Comparison of ENCODE assay signal across 1 cellular context in the genomic region with DNA sequence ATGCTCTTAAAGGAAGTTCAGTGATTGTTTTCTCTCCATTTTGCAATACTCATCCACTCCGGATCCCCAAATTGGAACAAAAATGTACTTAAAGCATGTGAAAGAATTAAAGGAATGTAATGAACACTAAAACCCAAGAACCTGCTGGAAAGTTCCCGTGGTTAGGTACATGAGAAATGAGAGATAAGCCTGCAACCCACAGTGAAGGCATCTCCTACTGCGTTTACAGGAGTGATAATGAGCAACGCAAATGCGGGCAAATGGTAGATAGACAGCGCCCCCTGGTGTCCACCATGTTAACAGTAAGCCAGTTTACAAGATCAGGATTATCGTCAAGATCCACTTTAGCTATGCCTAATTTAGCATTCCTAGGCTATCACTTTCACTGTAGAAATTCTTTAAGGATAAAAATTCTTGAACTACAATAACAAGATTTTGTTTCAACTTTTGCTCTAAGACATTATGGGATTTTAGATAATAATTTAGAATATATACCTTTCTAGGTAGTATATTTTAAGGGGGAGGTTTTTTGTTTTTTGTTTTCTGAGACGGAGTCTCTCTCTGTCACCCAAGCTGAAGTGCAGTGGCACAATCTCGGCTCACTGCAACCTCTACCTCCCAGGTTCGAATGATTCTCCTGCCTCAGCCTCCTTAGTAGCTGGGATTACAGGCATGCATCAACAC.
A peak's percentile ranks its signal among the peaks of the same experiment; 100 is the strongest.
TF ChIP-seq lines count a peak whose summit lies in the region.

No MANE protein-coding gene starts in this region.

TF ChIP-seq in K562, 482 proteins besides CTCF, POLR2A, EP300 and RAD21 (continued from another document and continues in another):
- TF ChIP-seq, protein P1, sequence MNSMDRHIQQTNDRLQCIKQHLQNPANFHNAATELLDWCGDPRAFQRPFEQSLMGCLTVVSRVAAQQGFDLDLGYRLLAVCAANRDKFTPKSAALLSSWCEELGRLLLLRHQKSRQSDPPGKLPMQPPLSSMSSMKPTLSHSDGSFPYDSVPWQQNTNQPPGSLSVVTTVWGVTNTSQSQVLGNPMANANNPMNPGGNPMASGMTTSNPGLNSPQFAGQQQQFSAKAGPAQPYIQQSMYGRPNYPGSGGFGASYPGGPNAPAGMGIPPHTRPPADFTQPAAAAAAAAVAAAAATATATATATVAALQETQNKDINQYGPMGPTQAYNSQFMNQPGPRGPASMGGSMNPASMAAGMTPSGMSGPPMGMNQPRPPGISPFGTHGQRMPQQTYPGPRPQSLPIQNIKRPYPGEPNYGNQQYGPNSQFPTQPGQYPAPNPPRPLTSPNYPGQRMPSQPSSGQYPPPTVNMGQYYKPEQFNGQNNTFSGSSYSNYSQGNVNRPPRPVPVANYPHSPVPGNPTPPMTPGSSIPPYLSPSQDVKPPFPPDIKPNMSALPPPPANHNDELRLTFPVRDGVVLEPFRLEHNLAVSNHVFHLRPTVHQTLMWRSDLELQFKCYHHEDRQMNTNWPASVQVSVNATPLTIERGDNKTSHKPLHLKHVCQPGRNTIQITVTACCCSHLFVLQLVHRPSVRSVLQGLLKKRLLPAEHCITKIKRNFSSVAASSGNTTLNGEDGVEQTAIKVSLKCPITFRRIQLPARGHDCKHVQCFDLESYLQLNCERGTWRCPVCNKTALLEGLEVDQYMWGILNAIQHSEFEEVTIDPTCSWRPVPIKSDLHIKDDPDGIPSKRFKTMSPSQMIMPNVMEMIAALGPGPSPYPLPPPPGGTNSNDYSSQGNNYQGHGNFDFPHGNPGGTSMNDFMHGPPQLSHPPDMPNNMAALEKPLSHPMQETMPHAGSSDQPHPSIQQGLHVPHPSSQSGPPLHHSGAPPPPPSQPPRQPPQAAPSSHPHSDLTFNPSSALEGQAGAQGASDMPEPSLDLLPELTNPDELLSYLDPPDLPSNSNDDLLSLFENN (IDR thresholded peaks at IDR 0.05; ENCODE audit: low read depth in 2 of 2, low read length in 2 of 2): no peak
- TF ChIP-seq, protein P2, sequence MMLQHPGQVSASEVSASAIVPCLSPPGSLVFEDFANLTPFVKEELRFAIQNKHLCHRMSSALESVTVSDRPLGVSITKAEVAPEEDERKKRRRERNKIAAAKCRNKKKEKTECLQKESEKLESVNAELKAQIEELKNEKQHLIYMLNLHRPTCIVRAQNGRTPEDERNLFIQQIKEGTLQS (IDR thresholded peaks at IDR 0.05): no peak
- TF ChIP-seq, protein P2 (CRISPR knock-in tag; conservative IDR thresholded peaks at IDR 0.05): 0 out of 2 replicates have a peak, but pooled peaks have one; percentile 45
- TF ChIP-seq TAF7 (tag; IDR thresholded peaks at IDR 0.05) (no peak), PTRF (tag; IDR thresholded peaks at IDR 0.05) (no peak), LEF1 (IDR thresholded peaks at IDR 0.05) (no peak), NR4A1 (CRISPR knock-in tag; IDR thresholded peaks at IDR 0.05) (no peak), NR4A1 (tag; IDR thresholded peaks at IDR 0.05) (no peak), ZNF584 (CRISPR knock-in tag; IDR thresholded peaks at IDR 0.05; ENCODE audit: low read depth) (no peak), RHOXF2B (CRISPR knock-in tag; conservative IDR thresholded peaks at IDR 0.05) (no peak), NFYB (IDR thresholded peaks at IDR 0.05; ENCODE audit: extremely low read depth, insufficient read length) (no peak), MCM5 (IDR thresholded peaks at IDR 0.05; ENCODE audit: low read depth) (no peak), NR1H2 (CRISPR knock-in tag; IDR thresholded peaks at IDR 0.05) (no peak), BRD4 (IDR thresholded peaks at IDR 0.05) (no peak), CHD2 (IDR thresholded peaks at IDR 0.05; ENCODE audit: low read depth, low read length) (no peak), GATAD2A (IDR thresholded peaks at IDR 0.05) (no peak), ZNF408 (CRISPR knock-in tag; IDR thresholded peaks at IDR 0.05; ENCODE audit: low read depth) (no peak), NFIX (CRISPR knock-in tag; IDR thresholded peaks at IDR 0.05; ENCODE audit: low read depth) (no peak), ZC3H8 (IDR thresholded peaks at IDR 0.05) (no peak), EHMT2 (IDR thresholded peaks at IDR 0.05) (no peak), ZBED1 (IDR thresholded peaks at IDR 0.05) (no peak), HDAC1 (IDR thresholded peaks at IDR 0.05) (peak in 1 of 2 experiments; percentile 9; a peak in 1 of 4 replicates), RBM34 (IDR thresholded peaks at IDR 0.05; ENCODE audit: borderline replicate concordance, insufficient read depth, low read length) (no peak), PTBP1 (IDR thresholded peaks at IDR 0.05; ENCODE audit: low read depth, low read length) (no peak), MAFG (tag; conservative IDR thresholded peaks at IDR 0.05) (no peak), EGR1 (conservative IDR thresholded peaks at IDR 0.05) (no peak), C11orf30 (IDR thresholded peaks at IDR 0.05; ENCODE audit: low read depth) (no peak), ZBTB1 (CRISPR knock-in tag; IDR thresholded peaks at IDR 0.05; ENCODE audit: borderline replicate concordance, low read depth) (no peak), MCM3 (IDR thresholded peaks at IDR 0.05) (no peak), HMG20A (CRISPR knock-in tag; conservative IDR thresholded peaks at IDR 0.05) (no peak), ZNF780A (CRISPR knock-in tag; IDR thresholded peaks at IDR 0.05) (no peak), POLR3A (IDR thresholded peaks at IDR 0.05; ENCODE audit: borderline replicate concordance, extremely low read depth, insufficient read depth, insufficient read length) (no peak), TEAD4 (IDR thresholded peaks at IDR 0.05; ENCODE audit: low read length) (peak; percentile 57), TEAD4 (CRISPR knock-in tag; IDR thresholded peaks at IDR 0.05; ENCODE audit: borderline replicate concordance) (no peak), RBFOX2 (IDR thresholded peaks at IDR 0.05; ENCODE audit: low read depth, low read length) (no peak), RCOR1 (IDR thresholded peaks at IDR 0.05; ENCODE audit: borderline replicate concordance in 1 of 2, low read depth in 2 of 2, low read length in 2 of 2) (peak in 1 of 2 experiments; percentile 72; a peak in 1 of 4 replicates), MBD2 (IDR thresholded peaks at IDR 0.05; ENCODE audit: borderline replicate concordance, low read depth) (no peak), ZNF75A (CRISPR knock-in tag; IDR thresholded peaks at IDR 0.05) (no peak), DPF2 (IDR thresholded peaks at IDR 0.05) (peak; percentile 67), SAFB (IDR thresholded peaks at IDR 0.05; ENCODE audit: borderline replicate concordance, low read depth, low read length) (no peak), ARID2 (IDR thresholded peaks at IDR 0.05) (peak; percentile 69), HDAC3 (IDR thresholded peaks at IDR 0.05; ENCODE audit: borderline replicate concordance, partially characterized antibody) (no peak), MTA2 (IDR thresholded peaks at IDR 0.05; ENCODE audit: low read depth) (no peak), NCOA1 (IDR thresholded peaks at IDR 0.05; ENCODE audit: low read depth) (no peak), FOXJ2 (tag; IDR thresholded peaks at IDR 0.05) (no peak), CREM (IDR thresholded peaks at IDR 0.05; ENCODE audit: low read depth) (peak; percentile 70; the same call in 1 of the 2 replicates)
- TF ChIP-seq, protein P3, sequence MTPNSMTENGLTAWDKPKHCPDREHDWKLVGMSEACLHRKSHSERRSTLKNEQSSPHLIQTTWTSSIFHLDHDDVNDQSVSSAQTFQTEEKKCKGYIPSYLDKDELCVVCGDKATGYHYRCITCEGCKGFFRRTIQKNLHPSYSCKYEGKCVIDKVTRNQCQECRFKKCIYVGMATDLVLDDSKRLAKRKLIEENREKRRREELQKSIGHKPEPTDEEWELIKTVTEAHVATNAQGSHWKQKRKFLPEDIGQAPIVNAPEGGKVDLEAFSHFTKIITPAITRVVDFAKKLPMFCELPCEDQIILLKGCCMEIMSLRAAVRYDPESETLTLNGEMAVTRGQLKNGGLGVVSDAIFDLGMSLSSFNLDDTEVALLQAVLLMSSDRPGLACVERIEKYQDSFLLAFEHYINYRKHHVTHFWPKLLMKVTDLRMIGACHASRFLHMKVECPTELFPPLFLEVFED (CRISPR knock-in tag; conservative IDR thresholded peaks at IDR 0.05): no peak
- TF ChIP-seq, protein P4, sequence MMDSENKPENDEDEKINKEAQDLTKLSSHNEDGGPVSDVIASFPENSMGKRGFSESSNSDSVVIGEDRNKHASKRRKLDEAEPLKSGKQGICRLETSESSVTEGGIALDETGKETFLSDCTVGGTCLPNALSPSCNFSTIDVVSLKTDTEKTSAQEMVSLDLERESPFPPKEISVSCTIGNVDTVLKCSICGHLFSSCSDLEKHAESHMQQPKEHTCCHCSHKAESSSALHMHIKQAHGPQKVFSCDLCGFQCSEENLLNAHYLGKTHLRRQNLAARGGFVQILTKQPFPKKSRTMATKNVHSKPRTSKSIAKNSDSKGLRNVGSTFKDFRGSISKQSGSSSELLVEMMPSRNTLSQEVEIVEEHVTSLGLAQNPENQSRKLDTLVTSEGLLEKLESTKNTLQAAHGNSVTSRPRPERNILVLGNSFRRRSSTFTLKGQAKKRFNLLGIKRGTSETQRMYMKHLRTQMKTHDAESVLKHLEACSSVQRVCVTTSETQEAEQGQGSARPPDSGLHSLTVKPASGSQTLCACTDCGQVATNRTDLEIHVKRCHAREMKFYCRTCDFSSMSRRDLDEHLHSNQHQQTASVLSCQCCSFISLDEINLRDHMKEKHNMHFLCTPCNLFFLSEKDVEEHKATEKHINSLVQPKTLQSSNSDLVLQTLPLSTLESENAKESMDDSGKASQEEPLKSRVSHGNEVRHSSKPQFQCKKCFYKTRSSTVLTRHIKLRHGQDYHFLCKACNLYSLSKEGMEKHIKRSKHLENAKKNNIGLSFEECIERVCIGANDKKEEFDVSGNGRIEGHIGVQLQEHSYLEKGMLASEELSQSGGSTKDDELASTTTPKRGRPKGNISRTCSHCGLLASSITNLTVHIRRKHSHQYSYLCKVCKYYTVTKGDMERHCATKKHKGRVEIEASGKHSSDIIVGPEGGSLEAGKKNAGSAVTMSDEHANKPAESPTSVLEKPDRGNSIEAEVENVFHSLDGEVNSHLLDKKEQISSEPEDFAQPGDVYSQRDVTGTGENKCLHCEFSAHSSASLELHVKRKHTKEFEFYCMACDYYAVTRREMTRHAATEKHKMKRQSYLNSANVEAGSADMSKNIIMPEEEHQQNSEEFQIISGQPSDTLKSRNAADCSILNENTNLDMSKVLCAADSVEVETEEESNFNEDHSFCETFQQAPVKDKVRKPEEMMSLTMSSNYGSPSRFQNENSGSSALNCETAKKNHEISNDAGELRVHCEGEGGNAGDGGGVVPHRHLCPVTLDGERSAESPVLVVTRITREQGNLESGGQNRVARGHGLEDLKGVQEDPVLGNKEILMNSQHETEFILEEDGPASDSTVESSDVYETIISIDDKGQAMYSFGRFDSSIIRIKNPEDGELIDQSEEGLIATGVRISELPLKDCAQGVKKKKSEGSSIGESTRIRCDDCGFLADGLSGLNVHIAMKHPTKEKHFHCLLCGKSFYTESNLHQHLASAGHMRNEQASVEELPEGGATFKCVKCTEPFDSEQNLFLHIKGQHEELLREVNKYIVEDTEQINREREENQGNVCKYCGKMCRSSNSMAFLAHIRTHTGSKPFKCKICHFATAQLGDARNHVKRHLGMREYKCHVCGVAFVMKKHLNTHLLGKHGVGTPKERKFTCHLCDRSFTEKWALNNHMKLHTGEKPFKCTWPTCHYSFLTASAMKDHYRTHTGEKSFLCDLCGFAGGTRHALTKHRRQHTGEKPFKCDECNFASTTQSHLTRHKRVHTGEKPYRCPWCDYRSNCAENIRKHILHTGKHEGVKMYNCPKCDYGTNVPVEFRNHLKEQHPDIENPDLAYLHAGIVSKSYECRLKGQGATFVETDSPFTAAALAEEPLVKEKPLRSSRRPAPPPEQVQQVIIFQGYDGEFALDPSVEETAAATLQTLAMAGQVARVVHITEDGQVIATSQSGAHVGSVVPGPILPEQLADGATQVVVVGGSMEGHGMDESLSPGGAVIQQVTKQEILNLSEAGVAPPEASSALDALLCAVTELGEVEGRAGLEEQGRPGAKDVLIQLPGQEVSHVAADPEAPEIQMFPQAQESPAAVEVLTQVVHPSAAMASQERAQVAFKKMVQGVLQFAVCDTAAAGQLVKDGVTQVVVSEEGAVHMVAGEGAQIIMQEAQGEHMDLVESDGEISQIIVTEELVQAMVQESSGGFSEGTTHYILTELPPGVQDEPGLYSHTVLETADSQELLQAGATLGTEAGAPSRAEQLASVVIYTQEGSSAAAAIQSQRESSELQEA (IDR thresholded peaks at IDR 0.05; ENCODE audit: low read depth): no peak
- TF ChIP-seq, protein P5, sequence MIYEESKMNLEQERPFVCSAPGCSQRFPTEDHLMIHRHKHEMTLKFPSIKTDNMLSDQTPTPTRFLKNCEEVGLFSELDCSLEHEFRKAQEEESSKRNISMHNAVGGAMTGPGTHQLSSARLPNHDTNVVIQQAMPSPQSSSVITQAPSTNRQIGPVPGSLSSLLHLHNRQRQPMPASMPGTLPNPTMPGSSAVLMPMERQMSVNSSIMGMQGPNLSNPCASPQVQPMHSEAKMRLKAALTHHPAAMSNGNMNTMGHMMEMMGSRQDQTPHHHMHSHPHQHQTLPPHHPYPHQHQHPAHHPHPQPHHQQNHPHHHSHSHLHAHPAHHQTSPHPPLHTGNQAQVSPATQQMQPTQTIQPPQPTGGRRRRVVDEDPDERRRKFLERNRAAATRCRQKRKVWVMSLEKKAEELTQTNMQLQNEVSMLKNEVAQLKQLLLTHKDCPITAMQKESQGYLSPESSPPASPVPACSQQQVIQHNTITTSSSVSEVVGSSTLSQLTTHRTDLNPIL (CRISPR knock-in tag; IDR thresholded peaks at IDR 0.05): no peak
- TF ChIP-seq, protein P6, sequence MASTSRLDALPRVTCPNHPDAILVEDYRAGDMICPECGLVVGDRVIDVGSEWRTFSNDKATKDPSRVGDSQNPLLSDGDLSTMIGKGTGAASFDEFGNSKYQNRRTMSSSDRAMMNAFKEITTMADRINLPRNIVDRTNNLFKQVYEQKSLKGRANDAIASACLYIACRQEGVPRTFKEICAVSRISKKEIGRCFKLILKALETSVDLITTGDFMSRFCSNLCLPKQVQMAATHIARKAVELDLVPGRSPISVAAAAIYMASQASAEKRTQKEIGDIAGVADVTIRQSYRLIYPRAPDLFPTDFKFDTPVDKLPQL (IDR thresholded peaks at IDR 0.05; ENCODE audit: extremely low read depth, insufficient read length): no peak
- TF ChIP-seq, protein P7, sequence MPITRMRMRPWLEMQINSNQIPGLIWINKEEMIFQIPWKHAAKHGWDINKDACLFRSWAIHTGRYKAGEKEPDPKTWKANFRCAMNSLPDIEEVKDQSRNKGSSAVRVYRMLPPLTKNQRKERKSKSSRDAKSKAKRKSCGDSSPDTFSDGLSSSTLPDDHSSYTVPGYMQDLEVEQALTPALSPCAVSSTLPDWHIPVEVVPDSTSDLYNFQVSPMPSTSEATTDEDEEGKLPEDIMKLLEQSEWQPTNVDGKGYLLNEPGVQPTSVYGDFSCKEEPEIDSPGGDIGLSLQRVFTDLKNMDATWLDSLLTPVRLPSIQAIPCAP (CRISPR knock-in tag; IDR thresholded peaks at IDR 0.05; ENCODE audit: borderline replicate concordance): no peak
- TF ChIP-seq, protein P8, sequence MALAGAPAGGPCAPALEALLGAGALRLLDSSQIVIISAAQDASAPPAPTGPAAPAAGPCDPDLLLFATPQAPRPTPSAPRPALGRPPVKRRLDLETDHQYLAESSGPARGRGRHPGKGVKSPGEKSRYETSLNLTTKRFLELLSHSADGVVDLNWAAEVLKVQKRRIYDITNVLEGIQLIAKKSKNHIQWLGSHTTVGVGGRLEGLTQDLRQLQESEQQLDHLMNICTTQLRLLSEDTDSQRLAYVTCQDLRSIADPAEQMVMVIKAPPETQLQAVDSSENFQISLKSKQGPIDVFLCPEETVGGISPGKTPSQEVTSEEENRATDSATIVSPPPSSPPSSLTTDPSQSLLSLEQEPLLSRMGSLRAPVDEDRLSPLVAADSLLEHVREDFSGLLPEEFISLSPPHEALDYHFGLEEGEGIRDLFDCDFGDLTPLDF (CRISPR knock-in tag; IDR thresholded peaks at IDR 0.05): no peak
